Comparison of ENCODE assay signal across 8 cellular contexts in the genomic region with DNA sequence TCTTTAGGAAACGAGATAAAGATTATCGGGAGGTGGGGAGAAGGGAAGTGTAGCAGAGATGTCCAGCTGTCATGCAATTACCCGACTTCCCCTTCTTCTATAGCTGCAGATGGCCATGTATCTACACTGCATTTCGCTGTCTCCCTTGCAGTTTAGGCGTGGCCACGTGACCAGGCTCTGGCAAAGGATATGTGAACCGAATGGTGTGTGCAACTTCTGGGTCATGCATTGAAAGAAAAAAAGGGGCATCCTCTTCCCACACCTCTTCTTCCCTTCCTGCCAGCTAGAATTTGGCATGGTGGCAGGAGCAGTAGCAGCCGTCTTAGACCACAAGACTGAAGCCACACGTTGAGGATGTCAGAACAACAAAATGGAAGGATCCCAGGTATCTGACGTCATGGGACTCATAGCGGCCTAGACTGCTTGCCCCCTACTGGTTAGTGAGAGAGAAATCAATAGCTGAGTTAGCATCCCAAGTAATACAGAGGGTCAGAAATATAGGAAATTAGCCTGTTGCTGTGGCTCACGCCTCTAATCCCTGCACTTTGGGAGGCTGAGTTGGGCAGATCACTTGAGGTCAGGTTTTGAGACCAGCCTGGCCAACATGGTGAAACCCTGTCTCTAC. TPM values are rescaled to one million over a fixed set of nuclear protein-coding genes. Genes with fewer than 3 reads are reported as not detected.
A peak's percentile ranks its signal among the peaks of the same experiment; 100 is the strongest.
DNase-seq lines count a peak whose midpoint lies in the region; ATAC-seq, FAIRE-seq and TF ChIP-seq lines count a peak whose summit lies in the region.

No MANE protein-coding gene starts in this region.

- TF ChIP-seq POLR2A in spleen (IDR thresholded peaks at IDR 0.05), result no peak

- in situ Hi-C loops in G401 (cut with HindIII; ENCODE audit: low sequenced_read_pairs), result no loop called here

- FAIRE-seq in bronchial epithelial cell (lab: Jason Lieb, UNC), result no peak

- no peaks in the 10 kb centered on the region for H3K9me3 ChIP-seq in spleen

- no peaks in the 10 kb centered on the region for H3K36me3 ChIP-seq in bronchial epithelial cell (ENCODE audit: control insufficient read depth, insufficient read depth, low read length)
- H3K36me3 ChIP-seq in spleen, result no peaks in the 10 kb centered on the region

- H3K27ac ChIP-seq in spleen, result no peak overlapping the region

- intact Hi-C loops in spleen (cut with DNase I; ENCODE audit: low total_unique reads), result no loop called here

- peak; percentile 22 for TF ChIP-seq CTCF in bronchial epithelial cell (IDR thresholded peaks at IDR 0.05; ENCODE audit: insufficient read depth, low read length, severe bottlenecking)
- TF ChIP-seq CTCF in retinal pigment epithelial cell (conservative IDR thresholded peaks at IDR 0.05; ENCODE audit: low read depth, low read length), result peak; percentile 44
- TF ChIP-seq CTCF in spleen (IDR thresholded peaks at IDR 0.05 in 8 of 11, conservative IDR thresholded peaks at IDR 0.05 in 3 of 11), result no peak

- WGBS in spleen, 5 donors, result 47 to 68% (median 51%) methylated on average over 12 of the region's 12 CpGs

- ATAC-seq in HG03139 (IDR thresholded peaks at IDR 0.05; ENCODE audit: unreplicated experiment), result no peak

- H3K4me1 ChIP-seq in spleen, result no peaks in the 10 kb centered on the region

- H3K27me3 ChIP-seq in bronchial epithelial cell (ENCODE audit: control insufficient read depth, insufficient read depth, low read length) (peaks cover 12% of the 10 kb centered on the region), spleen (replicated peaks in 1 of 7) (peaks cover 0 to 53% (median 13%) of the 10 kb centered on the region in 7 donors)

- H3K4me3 ChIP-seq in bronchial epithelial cell (ENCODE audit: low read depth, low read length) (no peak overlapping the region), retinal pigment epithelial cell (ENCODE audit: low read length) (no peak overlapping the region), spleen (no peak overlapping the region)

- DNase-seq in NCI-H748 (lab: John Stamatoyannopoulos, UW; ENCODE audit: unreplicated experiment) (peak; percentile 54), NCI-H748 treated with DMSO at 0.1 percent for 48 hours (lab: John Stamatoyannopoulos, UW) (no peak), NCI-H526 (lab: John Stamatoyannopoulos, UW) (peak; percentile 39 to 65), bronchial epithelial cell (ENCODE audit: low read depth) (peak; percentile 17), retinal pigment epithelial cell (ENCODE audit: low read depth) (no peak), spleen (no peak), G401 (ENCODE audit: low spot score) (no peak)

RNA-seq across cellular contexts. Expression of a gene that starts 32.8 kb away (rescaled TPM):
- not detected in 2 replicates for total RNA-seq in bronchial epithelial cell
- total RNA-seq in spleen, result under 1 TPM in 1 of 7 donors, not detected in 6; 0.22 TPM
- polyA plus RNA-seq in spleen, result under 1 TPM in 2 of 3 donors, not detected in 1; 0.06 to 0.21 TPM
- total RNA-seq in G401 (2014; rRNA removed; shearing (Covaris generic)), result 0.10 and 3.1 TPM in 2 replicates

RNA-seq across cellular contexts. Expression of a gene that starts 33.7 kb away (rescaled TPM):
- total RNA-seq in bronchial epithelial cell (242 and 268 TPM in 2 replicates), spleen (10 to 100 TPM; 80.2 to 92.9 (median 88.8) TPM)
- 10 to 100 TPM; 16.4 to 25.6 (median 19.5) TPM for polyA plus RNA-seq in spleen
- total RNA-seq in G401 (2014; rRNA removed; shearing (Covaris generic)), result 204 and 275 TPM in 2 replicates

Comparison
In these comparisons a context has a peak if more than half of its experiments do, and no peak if none do; other contexts are left out.
1. DNase-seq: peak in NCI-H748 (single experiment), NCI-H526 (2 of 2) and bronchial epithelial cell (single experiment); none in NCI-H748 treated with DMSO at 0.1 percent for 48 hours (single experiment), retinal pigment epithelial cell (single experiment), spleen (single experiment) and G401 (single experiment).
2. CTCF ChIP-seq: peak in bronchial epithelial cell (single experiment) and retinal pigment epithelial cell (single experiment); none in spleen (0 of 11).